In genomic region chr10:35631404-35631803, GRCh38 we compare ENCODE assay signal across 2 cellular contexts.
TF ChIP-seq lines count a peak whose summit lies in the region.

No MANE protein-coding gene starts in this region.

TF ChIP-seq in HepG2, 621 proteins besides CTCF, POLR2A, EP300 and RAD21:
- 0 out of 2 replicates have a peak, but pooled peaks have one; percentile 48 for TF ChIP-seq CEBPB (IDR thresholded peaks at IDR 0.05; ENCODE audit: borderline replicate concordance, low read depth, low read length)
- TF ChIP-seq FOSL2 (CRISPR knock-in tag; IDR thresholded peaks at IDR 0.05) = no peak

TF ChIP-seq in K562, 482 proteins besides CTCF, POLR2A, EP300 and RAD21:
- TF ChIP-seq CEBPB (tag; IDR thresholded peaks at IDR 0.05) (peak; percentile 65; the same call in 1 of the 2 replicates), SRSF3 (IDR thresholded peaks at IDR 0.05; ENCODE audit: insufficient read depth, low read length) (no peak), CEBPG (CRISPR knock-in tag; IDR thresholded peaks at IDR 0.05) (no peak), CEBPG (tag; conservative IDR thresholded peaks at IDR 0.05 in 1 of 2, IDR thresholded peaks at IDR 0.05 in 1 of 2) (peak in 1 of 2 experiments; percentile 76; a peak in 2 of 4 replicates)
